In the genomic region with DNA sequence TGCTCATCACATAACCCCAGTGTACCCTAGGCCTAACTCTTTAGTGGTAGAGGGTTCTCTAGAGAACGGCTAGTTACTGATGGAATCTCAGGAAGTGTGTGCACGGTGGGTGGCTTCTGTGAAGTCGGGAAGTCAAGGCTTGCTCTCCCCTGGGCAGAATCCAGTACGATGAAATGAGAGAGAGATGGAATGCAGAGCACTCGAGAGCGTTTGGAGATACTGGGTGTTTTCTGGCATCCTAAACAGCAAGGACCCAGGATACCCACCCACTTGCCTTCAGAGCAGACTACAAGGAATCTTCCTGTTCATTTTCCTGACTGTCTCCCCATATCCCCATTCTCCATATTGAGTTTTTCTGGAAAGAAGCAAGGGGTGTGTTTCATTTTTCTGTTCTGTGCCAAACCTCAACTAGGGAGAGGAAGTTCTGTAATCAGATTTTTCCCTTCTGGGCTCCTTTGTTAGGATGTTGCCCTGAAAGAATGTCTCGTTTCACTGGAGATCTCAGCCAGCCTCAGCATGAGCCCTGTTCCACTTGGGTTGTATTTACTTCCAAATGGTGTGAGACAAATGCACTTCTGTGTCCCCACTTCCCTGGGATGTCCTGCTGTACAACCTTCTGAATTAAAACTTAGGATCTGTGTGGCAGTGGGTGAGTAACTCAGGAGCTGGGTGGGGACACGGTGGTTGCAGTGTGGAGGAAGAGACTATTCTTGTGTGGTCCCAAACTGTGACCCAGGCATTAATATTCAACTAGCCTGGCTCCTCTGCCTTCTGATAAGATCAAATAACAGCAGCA, we compare ENCODE assay signal across 12 cellular contexts.
A peak's percentile ranks its signal among the peaks of the same experiment; 100 is the strongest.
DNase-seq lines count a peak whose midpoint lies in the region; ATAC-seq and TF ChIP-seq lines count a peak whose summit lies in the region.
"Had no signal": no experiment of that assay in that cellular context is flagged by ENCODE, and none has a peak within 500 bp of the region (broad histone marks: within the 10 kb centered on the region; RNA-seq: fewer than 3 reads in every experiment).

No MANE protein-coding gene starts in this region.

- no peaks in the 10 kb centered on the region for H3K4me1 ChIP-seq in endodermal cell (ENCODE audit: control insufficient read depth, insufficient read depth, low read length)

- DNase-seq in Calu3 (peak; percentile 13), NCI-H226 (peak; percentile 50), endodermal cell (peak; percentile 35), NCI-H774 (lab: John Stamatoyannopoulos, UW) (no peak)
- DNase-seq in activated effector memory CD4-positive, alpha-beta T cell treated with Interleukin-2 at 50 U/mL for 16 hours, result no peak
- DNase-seq in stimulated activated naive CD4-positive, alpha-beta T cell (lab: John Stamatoyannopoulos, UW), result no peak
- DNase-seq: MM.1S, NCI-H510A treated with DMSO at 0.1 percent for 48 hours, posterior cingulate gyrus had no signal

- H3K4me3 Mint-ChIP-seq in Calu3 (ENCODE audit: low read depth, unreplicated experiment), result no peak overlapping the region
- no peak overlapping the region for H3K4me3 Mint-ChIP-seq in endodermal cell
- H3K4me3 Mint-ChIP-seq in nephron, result no peak overlapping the region
- H3K4me3 Mint-ChIP-seq: type B pancreatic cell had no signal

- intact Hi-C loops in Calu3 (cut with micrococcal nuclease; ENCODE audit: unreplicated experiment), result loop anchor here (5.0 to 10.0 kb wide), 2 partner anchors 74 to 109 kb away; partner anchors contain the start of gene SPRY4

- H3K27me3 Mint-ChIP-seq in Calu3 (ENCODE audit: unreplicated experiment) (no peaks in the 10 kb centered on the region), endodermal cell (ENCODE audit: insufficient read depth) (no peaks in the 10 kb centered on the region), nephron (ENCODE audit: low read depth) (peaks cover 4% of the 10 kb centered on the region)
- H3K27me3 Mint-ChIP-seq: type B pancreatic cell had no signal

- no peaks in the 10 kb centered on the region for H3K9me3 Mint-ChIP-seq in Calu3 (ENCODE audit: low read depth, unreplicated experiment)
- no peaks in the 10 kb centered on the region for H3K9me3 Mint-ChIP-seq in endodermal cell
- no peaks in the 10 kb centered on the region for H3K9me3 Mint-ChIP-seq in nephron
- H3K9me3 Mint-ChIP-seq: type B pancreatic cell had no signal

- no peak overlapping the region for H3K4me3 ChIP-seq in endodermal cell (ENCODE audit: low read length)

- no TSS peak for BruUV-seq in Calu3 (replicated peaks; lab: Mats Ljungman, UMichigan)

- H3K27ac Mint-ChIP-seq in Calu3 (ENCODE audit: unreplicated experiment) (no peak overlapping the region), endodermal cell (no peak overlapping the region), nephron (peak overlapping the region; percentile 14 to 62 (median 16))
- H3K27ac Mint-ChIP-seq: type B pancreatic cell had no signal

- 49 to 80% methylated on average over 3 to 8 of the region's 8 CpGs for WGBS in endodermal cell (ENCODE audit: insufficient coverage in 1 of 2, insufficient read length in 1 of 2), 2 experiments

- H3K27ac ChIP-seq in endodermal cell (ENCODE audit: low read depth, low read length), result no peak overlapping the region

- H3K9ac ChIP-seq in endodermal cell (ENCODE audit: extremely low read depth, low read length, poor library complexity, severe bottlenecking), result no peak overlapping the region

- H3K4me1 Mint-ChIP-seq in Calu3 (ENCODE audit: low read depth, unreplicated experiment), result peaks cover 34% of the 10 kb centered on the region
- H3K4me1 Mint-ChIP-seq in endodermal cell, result peaks cover 54% of the 10 kb centered on the region
- peaks cover 63% of the 10 kb centered on the region for H3K4me1 Mint-ChIP-seq in nephron

- H3K36me3 Mint-ChIP-seq in Calu3 (ENCODE audit: insufficient read depth, unreplicated experiment), result no peaks in the 10 kb centered on the region
- H3K36me3 Mint-ChIP-seq in endodermal cell (ENCODE audit: low read depth), result no peaks in the 10 kb centered on the region
- H3K36me3 Mint-ChIP-seq in nephron (ENCODE audit: low read depth), result no peaks in the 10 kb centered on the region
- H3K36me3 Mint-ChIP-seq: type B pancreatic cell had no signal

- no peaks in the 10 kb centered on the region for H3K36me3 ChIP-seq in endodermal cell (ENCODE audit: control insufficient read depth, insufficient read depth, low read length)

- no peak for TF ChIP-seq CTCF in Calu3 (IDR thresholded peaks at IDR 0.05; ENCODE audit: unreplicated experiment)
- no peak for TF ChIP-seq CTCF in endodermal cell (conservative IDR thresholded peaks at IDR 0.05)
- no peak for TF ChIP-seq CTCF in nephron (IDR thresholded peaks at IDR 0.05; ENCODE audit: unreplicated experiment in 3 of 3)

- H3K9me3 ChIP-seq in endodermal cell (ENCODE audit: control insufficient read depth, low read length), result no peaks in the 10 kb centered on the region

- H3K27me3 ChIP-seq in endodermal cell (ENCODE audit: control insufficient read depth, insufficient read depth, low read length, poor library complexity, severe bottlenecking), result no peaks in the 10 kb centered on the region

- no peak for ATAC-seq in HG03108 (IDR thresholded peaks at IDR 0.05; ENCODE audit: unreplicated experiment)

- CTCF ChIA-PET in Calu3 (lab: Charles Lee), result interaction anchor here (0.9 to 1.2 kb wide), 2 partner anchors 11 to 793 kb away, joined by 4 to 5 read pairs; no protein-coding TSS in a partner anchor

Comparison
In these comparisons a context has a peak if more than half of its experiments do, and no peak if none do; other contexts are left out.
1. DNase-seq: peak in Calu3 (single experiment), NCI-H226 (single experiment) and endodermal cell (single experiment); none in NCI-H774 (single experiment), activated effector memory CD4-positive, alpha-beta T cell treated with Interleukin-2 at 50 U/mL for 16 hours (single experiment) and stimulated activated naive CD4-positive, alpha-beta T cell (0 of 6).
2. H3K27ac Mint-ChIP-seq: peak in nephron (3 of 3); none in Calu3 (single experiment) and endodermal cell (single experiment).